9 cellular contexts compared by ENCODE assay signal in genomic region chr6:111845441-111845871, GRCh38. TPM values are rescaled to one million over a fixed set of nuclear protein-coding genes. Genes with fewer than 3 reads are reported as not detected.
DNase-seq lines count a peak whose midpoint lies in the region; ATAC-seq lines count a peak whose summit lies in the region.
"Had no signal": no experiment of that assay in that cellular context is flagged by ENCODE, and none has a peak within 500 bp of the region (broad histone marks: within the 10 kb centered on the region; RNA-seq: fewer than 3 reads in every experiment).

No MANE protein-coding gene starts in this region.

- DNase-seq in lung microvascular endothelial cell (ENCODE audit: low read depth in 2 of 2): peak; percentile 35 to 47
- DNase-seq in NCI-H2171 (lab: John Stamatoyannopoulos, UW): no peak
- DNase-seq in AG20443 (ENCODE audit: low spot score): no peak
- no peak for DNase-seq in NOMO-1 (lab: John Stamatoyannopoulos, UW; ENCODE audit: unreplicated experiment in 2 of 2)
- DNase-seq in NCI-H1436 treated with DMSO at 0.1 percent for 48 hours (lab: John Stamatoyannopoulos, UW): no peak

- ATAC-seq in GM18520 (IDR thresholded peaks at IDR 0.05; ENCODE audit: unreplicated experiment) (peak; percentile 67), GM21717 (IDR thresholded peaks at IDR 0.05; ENCODE audit: unreplicated experiment) (peak; percentile 66)
- ATAC-seq: HCT116 had no signal

- H3K27ac ChIP-seq in KOPT-K1 (ENCODE audit: low read depth, low read length, poor library complexity, severe bottlenecking): peak overlapping the region; percentile 61

- peaks cover 9% of the 10 kb centered on the region for H3K36me3 ChIP-seq in KOPT-K1 (ENCODE audit: insufficient read depth, low read length)

- H3K9me3 ChIP-seq in KOPT-K1 (ENCODE audit: insufficient read depth, low read length, poor library complexity, severe bottlenecking): no peaks in the 10 kb centered on the region

RNA-seq across cellular contexts. Expression of gene FYN, which starts 27.8 kb away (rescaled TPM):
- 53.4 and 77.0 TPM in 2 replicates for total RNA-seq in lung microvascular endothelial cell

Comparison
In these comparisons a context has a peak if more than half of its experiments do, and no peak if none do; other contexts are left out.
1. DNase-seq: peak in lung microvascular endothelial cell (2 of 2); none in NCI-H2171 (single experiment), AG20443 (single experiment), NOMO-1 (0 of 2) and NCI-H1436 treated with DMSO at 0.1 percent for 48 hours (single experiment).